1 cellular context compared by ENCODE assay signal in genomic region chr19:17243854-17244617, GRCh38.
TF ChIP-seq lines count a peak whose summit lies in the region.

No MANE protein-coding gene starts in this region.

TF ChIP-seq in IMR-90, 13 proteins besides CTCF, POLR2A, EP300 and RAD21 (continued from another document):
- no peak for TF ChIP-seq BHLHE40 (IDR thresholded peaks at IDR 0.05; ENCODE audit: low read depth, low read length)
- TF ChIP-seq FOS (IDR thresholded peaks at IDR 0.05; ENCODE audit: low read depth, low read length) = no peak
- TF ChIP-seq MAFK (IDR thresholded peaks at IDR 0.05; ENCODE audit: low read depth, low read length) = no peak
- no peak for TF ChIP-seq CHD1 (IDR thresholded peaks at IDR 0.05; ENCODE audit: low read depth, low read length)
- TF ChIP-seq ELK1 (IDR thresholded peaks at IDR 0.05; ENCODE audit: borderline replicate concordance, low read depth, low read length) = no peak
- TF ChIP-seq CEBPB (IDR thresholded peaks at IDR 0.05; ENCODE audit: low read depth, low read length) = no peak
- no peak for TF ChIP-seq USF2 (IDR thresholded peaks at IDR 0.05; ENCODE audit: low read depth, low read length)
- no peak for TF ChIP-seq RCOR1 (IDR thresholded peaks at IDR 0.05; ENCODE audit: insufficient replicate concordance, low read length)
- TF ChIP-seq NFE2L2 (IDR thresholded peaks at IDR 0.05; ENCODE audit: low read depth, low read length) = no peak
